Comparison of ENCODE assay signal across 16 cellular contexts in the genomic region with DNA sequence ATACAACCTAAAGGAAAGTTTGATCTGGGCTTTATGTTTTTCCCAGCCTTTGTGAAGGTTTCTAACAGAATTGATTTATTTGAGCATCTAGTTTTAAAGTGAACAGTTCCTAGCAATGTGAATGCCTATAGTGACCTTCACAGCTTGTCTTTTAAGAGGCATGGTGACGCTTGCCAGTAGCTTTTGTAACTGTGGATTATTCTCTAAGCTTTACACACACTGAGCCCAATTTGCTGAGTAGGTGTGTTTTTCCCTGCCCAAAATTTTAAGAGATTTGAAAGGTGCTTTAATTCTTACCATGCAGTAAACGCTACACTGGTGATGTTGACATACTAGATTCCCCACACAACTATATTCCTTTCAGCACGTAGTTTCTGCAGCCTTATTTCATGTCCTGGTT.
A peak's percentile ranks its signal among the peaks of the same experiment; 100 is the strongest.
DNase-seq lines count a peak whose midpoint lies in the region; ATAC-seq, FAIRE-seq and TF ChIP-seq lines count a peak whose summit lies in the region.
"Had no signal": no experiment of that assay in that cellular context is flagged by ENCODE, and none has a peak within 500 bp of the region (broad histone marks: within the 10 kb centered on the region; RNA-seq: fewer than 3 reads in every experiment).

No MANE protein-coding gene starts in this region.

- 0 out of 6 replicates have a peak overlapping the region, but pooled peaks of 1 of the 2 experiments have one; percentile 5 for H3K27ac ChIP-seq in A549
- no peak overlapping the region for H3K27ac ChIP-seq in neuronal stem cell (replicated peaks; ENCODE audit: low read length)
- H3K27ac ChIP-seq: BLaER1 treated with 17β-estradiol and CSF1 and Interleukin-3, amounts not matched to agents 10 nM and 100 nM had no signal

- H3K36me3 ChIP-seq in neuronal stem cell (replicated peaks in 1 of 2; ENCODE audit: control insufficient read depth in 2 of 2, insufficient read depth in 2 of 2, low read length in 2 of 2), result no peaks in the 10 kb centered on the region
- H3K36me3 ChIP-seq: BLaER1 treated with 17β-estradiol and CSF1 and Interleukin-3, amounts not matched to agents 10 nM and 100 nM had no signal

- no peaks in the 10 kb centered on the region for H3K27me3 ChIP-seq in neuronal stem cell (ENCODE audit: control insufficient read depth in 3 of 3, insufficient read depth in 3 of 3, low read depth in 1 of 3, low read length in 3 of 3)
- H3K27me3 ChIP-seq: BLaER1 treated with 17β-estradiol and CSF1 and Interleukin-3, amounts not matched to agents 10 nM and 100 nM had no signal

- no peaks in the 10 kb centered on the region for H3K9me3 ChIP-seq in A549
- H3K9me3 ChIP-seq in neuronal stem cell (replicated peaks in 1 of 2; ENCODE audit: control insufficient read depth in 2 of 2, insufficient read depth in 1 of 2, low read depth in 1 of 2, low read length in 2 of 2), result no peaks in the 10 kb centered on the region

- H3K27me3 Mint-ChIP-seq in activated naive CD4-positive, alpha-beta T cell treated with anti-CD3 and anti-CD28 coated beads for 36 hours (ENCODE audit: low read depth), result peaks cover 4% of the 10 kb centered on the region

- H3K4me3 ChIP-seq in A549 (no peak overlapping the region), neuronal stem cell (ENCODE audit: low read length in 2 of 2) (no peak overlapping the region)
- H3K4me3 ChIP-seq: BLaER1 treated with 17β-estradiol and CSF1 and Interleukin-3, amounts not matched to agents 10 nM and 100 nM had no signal

- peaks cover 23% of the 10 kb centered on the region for H3K4me1 Mint-ChIP-seq in activated naive CD4-positive, alpha-beta T cell treated with anti-CD3 and anti-CD28 coated beads for 36 hours (ENCODE audit: low read depth)
- H3K4me1 Mint-ChIP-seq: CD4-positive, CD25-positive, alpha-beta regulatory T cell had no signal

- no peak for TF ChIP-seq POLR2A in A549 (IDR thresholded peaks at IDR 0.05; ENCODE audit: low read length)

- ATAC-seq in A549 (no peak), GM18868 (IDR thresholded peaks at IDR 0.05; ENCODE audit: unreplicated experiment) (no peak)

- H2AK5ac ChIP-seq in neuronal stem cell (ENCODE audit: low read depth, low read length), result no peak overlapping the region

- no peak for DNase-seq in activated naive CD4-positive, alpha-beta T cell treated with anti-CD3 and anti-CD28 coated beads for 36 hours
- DNase-seq in activated naive CD4-positive, alpha-beta T cell treated with anti-CD3 and anti-CD28 coated beads, Interleukin-2, amount 50 U/mL, for 16 hours, result no peak
- DNase-seq in A549 (ENCODE audit: low read depth in 1 of 2, low spot score in 1 of 2) (no peak), neuronal stem cell (ENCODE audit: low spot score) (no peak), HuH-7.5 (ENCODE audit: low spot score) (no peak)
- DNase-seq: 8988T; ACHN; CD4-positive, CD25-positive, alpha-beta regulatory T cell; DMS53; GF-D8; HCEC 1CT; HFFc6 had no signal

- H4K91ac ChIP-seq in neuronal stem cell (ENCODE audit: low read depth, low read length, poor library complexity), result no peak overlapping the region

- no peak overlapping the region for H3K23ac ChIP-seq in neuronal stem cell (ENCODE audit: low read depth, low read length, poor library complexity)

- intact Hi-C loops in activated naive CD4-positive, alpha-beta T cell treated with anti-CD3 and anti-CD28 coated beads for 36 hours (cut with micrococcal nuclease), result loop anchor here (2.0 kb wide), 1 partner anchor 247 kb away; no protein-coding TSS in a partner anchor

- H3K4me3 Mint-ChIP-seq in activated naive CD4-positive, alpha-beta T cell treated with anti-CD3 and anti-CD28 coated beads for 36 hours, result no peak overlapping the region
- H3K4me3 Mint-ChIP-seq: CD4-positive, CD25-positive, alpha-beta regulatory T cell; HFFc6 had no signal

- H3K9me3 Mint-ChIP-seq in activated naive CD4-positive, alpha-beta T cell treated with anti-CD3 and anti-CD28 coated beads for 36 hours, result no peaks in the 10 kb centered on the region
- H3K9me3 Mint-ChIP-seq: HFFc6 had no signal

- peak overlapping the region; percentile 47 for H3K27ac Mint-ChIP-seq in activated naive CD4-positive, alpha-beta T cell treated with anti-CD3 and anti-CD28 coated beads for 36 hours
- H3K27ac Mint-ChIP-seq: CD4-positive, CD25-positive, alpha-beta regulatory T cell; HFFc6 had no signal

- H3K36me3 Mint-ChIP-seq in activated naive CD4-positive, alpha-beta T cell treated with anti-CD3 and anti-CD28 coated beads for 36 hours (ENCODE audit: low read depth), result no peaks in the 10 kb centered on the region
- H3K36me3 Mint-ChIP-seq: CD4-positive, CD25-positive, alpha-beta regulatory T cell had no signal

- H2BK15ac ChIP-seq in neuronal stem cell (ENCODE audit: low read length), result no peak overlapping the region

- WGBS in A549 (ENCODE audit: missing lambda C conversion rate), result 79% methylated on average over 3 of the region's 3 CpGs
- WGBS in neuronal stem cell (ENCODE audit: extremely low coverage in 2 of 2, insufficient read length in 2 of 2, insufficient replicate concordance in 1 of 2), 2 donors, result no CpG with 5 or more reads among the region's 3 CpGs

- no peak for TF ChIP-seq RAD21 in A549 (conservative IDR thresholded peaks at IDR 0.05 in 1 of 2, IDR thresholded peaks at IDR 0.05 in 1 of 2)

- H2BK5ac ChIP-seq in neuronal stem cell (ENCODE audit: low read length), result no peak overlapping the region

- no peak overlapping the region for H3K9ac ChIP-seq in neuronal stem cell (ENCODE audit: low read depth, low read length, poor library complexity)
- H3K9ac ChIP-seq: BLaER1 treated with 17β-estradiol and CSF1 and Interleukin-3, amounts not matched to agents 10 nM and 100 nM had no signal

- no peak overlapping the region for H3K18ac ChIP-seq in neuronal stem cell (ENCODE audit: low read length)

- peak overlapping the region; percentile 13 for H2AFZ ChIP-seq in neuronal stem cell (ENCODE audit: low read length)

- no peaks in the 10 kb centered on the region for H3K79me1 ChIP-seq in neuronal stem cell (ENCODE audit: low read depth, low read length)

- no peak overlapping the region for H2BK120ac ChIP-seq in neuronal stem cell (ENCODE audit: low read depth, low read length)

- H3K4me1 ChIP-seq in A549, result peaks cover 9% of the 10 kb centered on the region; the same call in 2 of the 3 replicates
- H3K4me1 ChIP-seq in neuronal stem cell (ENCODE audit: control insufficient read depth in 2 of 2, insufficient read depth in 1 of 2, low read depth in 1 of 2, low read length in 2 of 2), result no peaks in the 10 kb centered on the region

- CTCF ChIA-PET in activated naive CD4-positive, alpha-beta T cell treated with anti-CD3 and anti-CD28 coated beads for 36 hours (lab: Charles Lee), result interaction anchor here (0.6 kb wide), 1 partner anchor 870 kb away, joined by 3 read pairs; no protein-coding TSS in a partner anchor
- CTCF ChIA-PET in A549 (lab: Yijun Ruan, JAX), result no interaction called here

- TF ChIP-seq EP300 in A549 (IDR thresholded peaks at IDR 0.05), result no peak

- POLR2A ChIA-PET in A549 (lab: Yijun Ruan, JAX), result no interaction called here

- H4K8ac ChIP-seq in neuronal stem cell (ENCODE audit: low read depth, low read length), result no peak overlapping the region

- H3K14ac ChIP-seq in neuronal stem cell (ENCODE audit: low read length), result no peak overlapping the region

- no peak for TF ChIP-seq CTCF in A549 (IDR thresholded peaks at IDR 0.05)

- FAIRE-seq in A549 (lab: Jason Lieb, UNC) (no peak), TTC549 (lab: Jason Lieb, UNC) (peak; percentile 83)
- FAIRE-seq: HTR-8/SVneo had no signal

- no peak overlapping the region for H2BK12ac ChIP-seq in neuronal stem cell (ENCODE audit: low read length)

- H3K4me2 ChIP-seq in A549 (no peak overlapping the region), neuronal stem cell (ENCODE audit: insufficient read depth, low read length, poor library complexity, severe bottlenecking) (no peak overlapping the region)

- H3K4ac ChIP-seq in neuronal stem cell (ENCODE audit: low read length), result no peak overlapping the region

TF ChIP-seq in A549, 52 proteins besides CTCF, POLR2A, EP300 and RAD21:
- TF ChIP-seq MAFK (IDR thresholded peaks at IDR 0.05; ENCODE audit: partially characterized antibody) (peak; percentile 52), EHMT2 (IDR thresholded peaks at IDR 0.05; ENCODE audit: low read depth) (no peak)
TF ChIP-seq in A549: peak in this region for 1.
